In genomic region chr16:85750827-85751641, GRCh38 we compare ENCODE assay signal across 1 cellular context.
TF ChIP-seq lines count a peak whose summit lies in the region.

Gene C16orf74, minus strand, starts transcription at chr16:85751096. Its CDS starts 15,879 bp downstream, at chr16:85735217.

TF ChIP-seq in HCT116, 20 proteins besides CTCF, POLR2A, EP300 and RAD21 (continued from another document):
- TF ChIP-seq SIN3A (IDR thresholded peaks at IDR 0.05; ENCODE audit: low read depth): no peak
- TF ChIP-seq ELF1 (IDR thresholded peaks at IDR 0.05; ENCODE audit: borderline replicate concordance, low read depth): no peak
- TF ChIP-seq ZBTB33 (IDR thresholded peaks at IDR 0.05; ENCODE audit: extremely low read depth, insufficient replicate concordance, low read length): peak; percentile 39
- peak; percentile 69 for TF ChIP-seq POLR2AphosphoS5 (IDR thresholded peaks at IDR 0.05; ENCODE audit: low read depth, low read length)
- TF ChIP-seq YY1 (IDR thresholded peaks at IDR 0.05; ENCODE audit: extremely low read depth, insufficient replicate concordance, low read depth, low read length): no peak
- no peak for TF ChIP-seq REST (IDR thresholded peaks at IDR 0.05; ENCODE audit: low read depth)
- no peak for TF ChIP-seq EZH2 (IDR thresholded peaks at IDR 0.05)
- peak; percentile 35 for TF ChIP-seq TCF7L2 (IDR thresholded peaks at IDR 0.05; ENCODE audit: borderline replicate concordance, extremely low read depth, insufficient read depth, insufficient read length)
- no peak for TF ChIP-seq EGR1 (IDR thresholded peaks at IDR 0.05; ENCODE audit: low read depth)
- TF ChIP-seq JUND (IDR thresholded peaks at IDR 0.05): no peak
- TF ChIP-seq ZNF274 (IDR thresholded peaks at IDR 0.05; ENCODE audit: low read depth, low read length): no peak
- TF ChIP-seq ZFX (IDR thresholded peaks at IDR 0.05): peak; percentile 70; the same call in 1 of the 2 replicates
- TF ChIP-seq EZH2phosphoT487 (IDR thresholded peaks at IDR 0.05; ENCODE audit: borderline replicate concordance): no peak
